8 cellular contexts compared by ENCODE assay signal in genomic region chr20:21719592-21720214, GRCh38. TPM values are rescaled to one million over a fixed set of nuclear protein-coding genes. Genes with fewer than 3 reads are reported as not detected.
DNase-seq lines count a peak whose midpoint lies in the region; ATAC-seq, FAIRE-seq and TF ChIP-seq lines count a peak whose summit lies in the region.

No MANE protein-coding gene starts in this region.

- H3K4me3 ChIP-seq in kidney (ENCODE audit: low read length in 2 of 2) = no peak overlapping the region

- no peak overlapping the region for H3K27ac ChIP-seq in kidney (ENCODE audit: low read depth in 2 of 2, low read length in 2 of 2)

- no peaks in the 10 kb centered on the region for H3K4me1 ChIP-seq in kidney (ENCODE audit: control insufficient read depth in 1 of 2, insufficient read depth in 1 of 2, low read depth in 1 of 2, low read length in 2 of 2)

- H3K9me3 ChIP-seq in kidney (ENCODE audit: control insufficient read depth in 1 of 2, low read length in 2 of 2) = peaks cover 0 to 2% of the 10 kb centered on the region in 2 donors

- H3K9ac ChIP-seq in kidney (ENCODE audit: low read length in 2 of 2) = no peak overlapping the region

- peak; percentile 87 for FAIRE-seq in kidney (lab: Jason Lieb, UNC)

- no peaks in the 10 kb centered on the region for H3K36me3 Mint-ChIP-seq in stimulated activated naive B cell treated with anti-CD40 and anti-IgM and Interleukin-4, amounts not matched to agents 10 μg/mL and 1 μg/mL and 100 μg/mL, for 72 hours

- DNase-seq in SKM-1 treated with dmso at 0.1 percent for 144 hours (lab: John Stamatoyannopoulos, UW; ENCODE audit: unreplicated experiment) (peak; percentile 3), SKM-1 (lab: John Stamatoyannopoulos, UW; ENCODE audit: unreplicated experiment) (no peak), NCI-H526 (lab: John Stamatoyannopoulos, UW) (peak; percentile 76 to 91), amygdala (lab: John Stamatoyannopoulos, UW) (peak in 29 of 56 donors; percentile 1 to 84 (median 18)), kidney (no peak)
- DNase-seq in stimulated activated naive B cell treated with anti-CD40 and anti-IgM and Interleukin-4, amounts not matched to agents 10 μg/mL and 1 μg/mL and 100 μg/mL, for 72 hours = peak; percentile 20

- H3K27ac Mint-ChIP-seq in stimulated activated naive B cell treated with anti-CD40 and anti-IgM and Interleukin-4, amounts not matched to agents 10 μg/mL and 1 μg/mL and 100 μg/mL, for 72 hours = no peak overlapping the region

- peaks cover 33 to 37% of the 10 kb centered on the region in 2 donors for H3K27me3 Mint-ChIP-seq in stimulated activated naive B cell treated with anti-CD40 and anti-IgM and Interleukin-4, amounts not matched to agents 10 μg/mL and 1 μg/mL and 100 μg/mL, for 72 hours

- H3K4me3 Mint-ChIP-seq in stimulated activated naive B cell treated with anti-CD40 and anti-IgM and Interleukin-4, amounts not matched to agents 10 μg/mL and 1 μg/mL and 100 μg/mL, for 72 hours = no peak overlapping the region

- ATAC-seq in HG03354 (IDR thresholded peaks at IDR 0.05; ENCODE audit: poor library complexity, severe bottlenecking, unreplicated experiment) (peak; percentile 65), HG03025 (IDR thresholded peaks at IDR 0.05; ENCODE audit: low FRiP score, unreplicated experiment) (no peak)
- no peak for ATAC-seq in stimulated activated naive B cell treated with anti-CD40 and anti-IgM and Interleukin-4, amounts not matched to agents 10 μg/mL and 1 μg/mL and 100 μg/mL, for 72 hours (replicated peaks)

- peak; percentile 66 for TF ChIP-seq CTCF in kidney (IDR thresholded peaks at IDR 0.05; ENCODE audit: borderline replicate concordance, extremely low read depth, insufficient read depth)

- intact Hi-C loops in kidney (cut with DNase I) = no loop called here

- H3K36me3 ChIP-seq in kidney (ENCODE audit: control insufficient read depth in 1 of 2, insufficient read depth in 2 of 2, low read length in 2 of 2) = no peaks in the 10 kb centered on the region

- no peaks in the 10 kb centered on the region for H3K9me3 Mint-ChIP-seq in stimulated activated naive B cell treated with anti-CD40 and anti-IgM and Interleukin-4, amounts not matched to agents 10 μg/mL and 1 μg/mL and 100 μg/mL, for 72 hours

- H3K4me1 Mint-ChIP-seq in stimulated activated naive B cell treated with anti-CD40 and anti-IgM and Interleukin-4, amounts not matched to agents 10 μg/mL and 1 μg/mL and 100 μg/mL, for 72 hours = peaks cover 0 to 3% of the 10 kb centered on the region in 2 donors

RNA-seq across cellular contexts. Expression of gene PAX1, which starts 14.2 kb away (rescaled TPM):
- not detected for total RNA-seq in kidney
- not detected for polyA plus RNA-seq in kidney (ENCODE audit: insufficient read depth, low read depth, low replicate concordance)

Comparison
In these comparisons a context has a peak if more than half of its experiments do, and no peak if none do; other contexts are left out.
1. DNase-seq: peak in SKM-1 treated with dmso at 0.1 percent for 144 hours (single experiment), NCI-H526 (2 of 2), amygdala (29 of 56) and stimulated activated naive B cell treated with anti-CD40 and anti-IgM and Interleukin-4, amounts not matched to agents 10 μg/mL and 1 μg/mL and 100 μg/mL, for 72 hours (single experiment); none in SKM-1 (single experiment) and kidney (single experiment).